Comparison of ENCODE assay signal across 26 cellular contexts in genomic region chr17:57447357-57448019, GRCh38.
DNase-seq lines count a peak whose midpoint lies in the region; ATAC-seq and TF ChIP-seq lines count a peak whose summit lies in the region.
"Had no signal": no experiment of that assay in that cellular context is flagged by ENCODE, and none has a peak within 500 bp of the region (broad histone marks: within the 10 kb centered on the region; RNA-seq: fewer than 3 reads in every experiment).

No MANE protein-coding gene starts in this region.

- DNase-seq in DND-41 (no peak), nephron progenitor cell (no peak), HFFc6 (no peak), NCI-H2029 (lab: John Stamatoyannopoulos, UW) (no peak), ovary (no peak), iPS-NIHi7 (ENCODE audit: extremely low spot score) (no peak)
- DNase-seq: activated CD8-positive, alpha-beta T cell treated with anti-CD3 and anti-CD28 coated beads, Interleukin-2, amount 10 ng/mL, durations not matched to agents 7 days and 5 days; activated gamma-delta T cell treated with Interleukin-2 at 50 U/mL for 16 hours; activated T-cell treated with anti-CD3 and anti-CD28 coated beads for 4 hours; CD4-positive, alpha-beta T cell; DMS 273 treated with DMSO at 0.1 percent for 48 hours; effector memory CD8-positive, alpha-beta T cell; hippocampal formation; left ventricle myocardium inferior; NCI-H1930; NCI-H2227 treated with DMSO at 0.1 percent for 48 hours; NCI-H748 treated with DMSO at 0.1 percent for 48 hours; sigmoid colon; stimulated activated CD4-positive, alpha-beta T cell treated with anti-CD3 and anti-CD28 coated beads, Interleukin-15, amount 100 ng/mL, for 24 hours; stomach had no signal

- H3K27me3 Mint-ChIP-seq in activated T-helper 17 cell treated with anti-CD3 and anti-CD28 coated beads, Interleukin-2, amount 50 U/mL, for 72 hours: no peaks in the 10 kb centered on the region
- no peaks in the 10 kb centered on the region for H3K27me3 Mint-ChIP-seq in nephron progenitor cell (ENCODE audit: low read depth, poor library complexity)
- peaks cover 1% of the 10 kb centered on the region; the same call in 1 of the 2 replicates for H3K27me3 Mint-ChIP-seq in HFFc6 (ENCODE audit: insufficient read depth)
- H3K27me3 Mint-ChIP-seq: CD4-positive, alpha-beta T cell; effector memory CD8-positive, alpha-beta T cell; type B pancreatic cell had no signal

- H2AFZ ChIP-seq in DND-41 (ENCODE audit: low read depth, low read length): no peak overlapping the region

- TF ChIP-seq EP300 in ovary (IDR thresholded peaks at IDR 0.05): no peak

- TF ChIP-seq CTCF in DND-41 (IDR thresholded peaks at IDR 0.05; ENCODE audit: borderline replicate concordance, extremely low read depth, low read length, poor library complexity, severe bottlenecking) (no peak), nephron progenitor cell (IDR thresholded peaks at IDR 0.05) (no peak), HFFc6 (IDR thresholded peaks at IDR 0.05) (no peak), ovary (IDR thresholded peaks at IDR 0.05) (no peak)

- H3K27ac ChIP-seq in DND-41 (ENCODE audit: low read length) (peak overlapping the region; percentile 97), KOPT-K1 (ENCODE audit: low read depth, low read length, poor library complexity, severe bottlenecking) (peak overlapping the region; percentile 97), ovary (no peak overlapping the region)
- H3K27ac ChIP-seq: coronary artery, esophagus muscularis mucosa, left ventricle myocardium inferior, sigmoid colon, stomach had no signal

- WGBS in ovary, 3 donors: 95 to 98% (median 97%) methylated on average over 10 of the region's 10 CpGs

- H3K9me3 ChIP-seq in DND-41 (ENCODE audit: insufficient read depth, low read length, severe bottlenecking) (no peaks in the 10 kb centered on the region), KOPT-K1 (ENCODE audit: insufficient read depth, low read length, poor library complexity, severe bottlenecking) (peaks cover 7% of the 10 kb centered on the region), ovary (no peaks in the 10 kb centered on the region)
- H3K9me3 ChIP-seq: esophagus muscularis mucosa, left ventricle myocardium inferior, sigmoid colon, stomach had no signal

- peak overlapping the region; percentile 13 for H3K4me3 Mint-ChIP-seq in activated T-helper 17 cell treated with anti-CD3 and anti-CD28 coated beads, Interleukin-2, amount 50 U/mL, for 72 hours
- H3K4me3 Mint-ChIP-seq in nephron progenitor cell: no peak overlapping the region
- no peak overlapping the region for H3K4me3 Mint-ChIP-seq in HFFc6
- H3K4me3 Mint-ChIP-seq: activated CD8-positive, alpha-beta T cell treated with anti-CD3 and anti-CD28 coated beads, Interleukin-2, amount 10 ng/mL, durations not matched to agents 7 days and 5 days; CD4-positive, alpha-beta T cell; effector memory CD8-positive, alpha-beta T cell; natural killer cell treated with Interleukin-12 subunit alpha and Interleukin-12 subunit beta and Interleukin-15 and Interleukin-18, amount 100 ng/mL, for 72 hours had no signal

- no peaks in the 10 kb centered on the region for H3K27me3 ChIP-seq in DND-41 (ENCODE audit: insufficient read depth, low read length, poor library complexity)
- no peaks in the 10 kb centered on the region for H3K27me3 ChIP-seq in ovary
- H3K27me3 ChIP-seq: esophagus muscularis mucosa, sigmoid colon, stomach had no signal

- peaks cover 22% of the 10 kb centered on the region for H3K36me3 Mint-ChIP-seq in activated T-helper 17 cell treated with anti-CD3 and anti-CD28 coated beads, Interleukin-2, amount 50 U/mL, for 72 hours (ENCODE audit: low read depth)
- H3K36me3 Mint-ChIP-seq in nephron progenitor cell (ENCODE audit: low read depth) (peaks cover 45% of the 10 kb centered on the region), HFFc6 (ENCODE audit: low read depth) (no peaks in the 10 kb centered on the region; the same call in 1 of the 2 replicates)
- H3K36me3 Mint-ChIP-seq: natural killer cell treated with Interleukin-12 subunit alpha and Interleukin-12 subunit beta and Interleukin-15 and Interleukin-18, amount 100 ng/mL, for 72 hours had no signal

- no peaks in the 10 kb centered on the region for H3K9me3 Mint-ChIP-seq in activated T-helper 17 cell treated with anti-CD3 and anti-CD28 coated beads, Interleukin-2, amount 50 U/mL, for 72 hours
- H3K9me3 Mint-ChIP-seq in nephron progenitor cell (no peaks in the 10 kb centered on the region), HFFc6 (no peaks in the 10 kb centered on the region)
- H3K9me3 Mint-ChIP-seq: CD4-positive, alpha-beta T cell; effector memory CD8-positive, alpha-beta T cell; natural killer cell treated with Interleukin-12 subunit alpha and Interleukin-12 subunit beta and Interleukin-15 and Interleukin-18, amount 100 ng/mL, for 72 hours; type B pancreatic cell had no signal

- TF ChIP-seq POLR2A in ovary (IDR thresholded peaks at IDR 0.05): no peak

- intact Hi-C loops in ovary (cut with DNase I): loop anchor here in 1 of 4 donors (10.0 kb wide), 1 partner anchor 227 kb away; no protein-coding TSS in a partner anchor

- peaks cover 92% of the 10 kb centered on the region for H3K79me2 ChIP-seq in DND-41 (ENCODE audit: insufficient read depth, low read length)

- H3K9ac ChIP-seq in DND-41 (ENCODE audit: low read depth, low read length): peak overlapping the region; percentile 68

- H3K36me3 ChIP-seq in DND-41 (ENCODE audit: insufficient read depth, low read length) (peaks cover 78% of the 10 kb centered on the region), KOPT-K1 (ENCODE audit: insufficient read depth, low read length) (peaks cover 36% of the 10 kb centered on the region), ovary (no peaks in the 10 kb centered on the region)
- H3K36me3 ChIP-seq: esophagus muscularis mucosa, left ventricle myocardium inferior, sigmoid colon, stomach had no signal

- peak overlapping the region; percentile 73 for H3K27ac Mint-ChIP-seq in activated T-helper 17 cell treated with anti-CD3 and anti-CD28 coated beads, Interleukin-2, amount 50 U/mL, for 72 hours
- peak overlapping the region; percentile 95 for H3K27ac Mint-ChIP-seq in nephron progenitor cell
- H3K27ac Mint-ChIP-seq in HFFc6: no peak overlapping the region
- H3K27ac Mint-ChIP-seq: activated CD8-positive, alpha-beta T cell treated with anti-CD3 and anti-CD28 coated beads, Interleukin-2, amount 10 ng/mL, durations not matched to agents 7 days and 5 days; CD4-positive, alpha-beta T cell; natural killer cell treated with Interleukin-12 subunit alpha and Interleukin-12 subunit beta and Interleukin-15 and Interleukin-18, amount 100 ng/mL, for 72 hours; type B pancreatic cell had no signal

- H3K4me1 Mint-ChIP-seq in activated T-helper 17 cell treated with anti-CD3 and anti-CD28 coated beads, Interleukin-2, amount 50 U/mL, for 72 hours: peaks cover 37% of the 10 kb centered on the region
- H3K4me1 Mint-ChIP-seq in nephron progenitor cell (peaks cover 88% of the 10 kb centered on the region), HFFc6 (ENCODE audit: low read depth) (peaks cover 38% of the 10 kb centered on the region)

- H3K4me1 ChIP-seq in DND-41 (ENCODE audit: insufficient read depth, low read length) (peaks cover 100% of the 10 kb centered on the region), ovary (ENCODE audit: insufficient read depth) (peaks cover 19% of the 10 kb centered on the region)
- H3K4me1 ChIP-seq: sigmoid colon had no signal

- H4K20me1 ChIP-seq in DND-41 (ENCODE audit: insufficient read depth, low read length): no peaks in the 10 kb centered on the region

- no peak overlapping the region for H3K4me2 ChIP-seq in DND-41 (ENCODE audit: insufficient read depth, low read length)

- no peak overlapping the region for H3K4me3 ChIP-seq in DND-41 (ENCODE audit: low read depth in 1 of 2, low read length in 2 of 2)
- no peak overlapping the region for H3K4me3 ChIP-seq in ovary
- H3K4me3 ChIP-seq: coronary artery, esophagus muscularis mucosa, left ventricle myocardium inferior, sigmoid colon, stomach had no signal

- ATAC-seq in DND-41 (ENCODE audit: insufficient read depth, low read depth): no peak
- ATAC-seq in activated T-helper 17 cell treated with anti-CD3 and anti-CD28 coated beads, Interleukin-2, amount 50 U/mL, for 72 hours (replicated peaks): no peak
- ATAC-seq: activated CD8-positive, alpha-beta T cell treated with anti-CD3 and anti-CD28 coated beads, Interleukin-2, amount 10 ng/mL, durations not matched to agents 7 days and 5 days; effector memory CD8-positive, alpha-beta T cell; natural killer cell treated with Interleukin-12 subunit alpha and Interleukin-12 subunit beta and Interleukin-15 and Interleukin-18, amount 100 ng/mL, for 72 hours had no signal

Comparison
In these comparisons a context has a peak if more than half of its experiments do, and no peak if none do; other contexts are left out.
1. H3K27ac ChIP-seq: peak in DND-41 (single experiment) and KOPT-K1 (single experiment); none in ovary (0 of 2).